31 cellular contexts compared by ENCODE assay signal in genomic region chr19:21901861-21902260, GRCh38.
DNase-seq lines count a peak whose midpoint lies in the region; ATAC-seq, FAIRE-seq and TF ChIP-seq lines count a peak whose summit lies in the region.
"Had no signal": no experiment of that assay in that cellular context is flagged by ENCODE, and none has a peak within 500 bp of the region (broad histone marks: within the 10 kb centered on the region; RNA-seq: fewer than 3 reads in every experiment).

No MANE protein-coding gene starts in this region.

- CTCF ChIA-PET in HepG2 (lab: Yijun Ruan, JAX; ENCODE audit: low intra/inter-chr PET ratio, low total read pairs): no interaction called here

- H3K79me2 ChIP-seq in HepG2 (ENCODE audit: insufficient read depth, low read length) (no peaks in the 10 kb centered on the region), trophoblast cell (ENCODE audit: control insufficient read depth, insufficient read depth, low read length, poor library complexity) (no peaks in the 10 kb centered on the region)

- H3K9ac ChIP-seq in HepG2 (ENCODE audit: insufficient read depth, low read depth, low read length): no peak overlapping the region
- H3K9ac ChIP-seq in trophoblast cell (ENCODE audit: low read length): peak overlapping the region; percentile 38
- H3K9ac ChIP-seq: BLaER1; BLaER1 treated with 17β-estradiol and CSF1 and Interleukin-3, amounts not matched to agents 10 nM and 100 nM had no signal

- TF ChIP-seq POLR2A in HepG2 (IDR thresholded peaks at IDR 0.05; ENCODE audit: insufficient read depth in 1 of 2, low read depth in 2 of 2, low read length in 2 of 2) (no peak), right lobe of liver (IDR thresholded peaks at IDR 0.05) (no peak)

- no peak overlapping the region for H3K18ac ChIP-seq in trophoblast cell (ENCODE audit: low read length)

- no peak overlapping the region for H4K12ac ChIP-seq in trophoblast cell (ENCODE audit: low read depth, low read length)

- H2BK12ac ChIP-seq in trophoblast cell (ENCODE audit: low read length): no peak overlapping the region

- H3K14ac ChIP-seq in trophoblast cell (ENCODE audit: low read length): no peak overlapping the region

- H2AFZ ChIP-seq in HepG2 (ENCODE audit: low read length) (no peak overlapping the region), trophoblast cell (ENCODE audit: insufficient read depth, low read length, poor library complexity) (no peak overlapping the region)

- intact Hi-C loops in HepG2 (cut with micrococcal nuclease; ENCODE audit: unreplicated experiment) (no loop called here), right lobe of liver (cut with DNase I) (no loop called here)

- no peaks in the 10 kb centered on the region for H3K4me1 ChIP-seq in HepG2 (ENCODE audit: insufficient read depth, low read length)
- no peaks in the 10 kb centered on the region for H3K4me1 ChIP-seq in right lobe of liver
- no peaks in the 10 kb centered on the region for H3K4me1 ChIP-seq in trophoblast cell (ENCODE audit: control insufficient read depth in 1 of 2, insufficient read depth in 2 of 2, low read length in 2 of 2)
- H3K4me1 ChIP-seq: A549; BE2C; BLaER1; BLaER1 treated with 17β-estradiol and CSF1 and Interleukin-3, amounts not matched to agents 10 nM and 100 nM; Caco-2 had no signal

- ATAC-seq in HepG2: no peak
- ATAC-seq in right lobe of liver: no peak
- no peak for ATAC-seq in HG03354 (IDR thresholded peaks at IDR 0.05; ENCODE audit: poor library complexity, severe bottlenecking, unreplicated experiment)
- ATAC-seq: A549; CD8-positive, alpha-beta T cell had no signal

- no peak for TF ChIP-seq RAD21 in HepG2 (CRISPR knock-in tag; IDR thresholded peaks at IDR 0.05)

- POLR2A ChIA-PET in HepG2 (lab: Yijun Ruan, JAX): no interaction called here

- H3K9me3 ChIP-seq in HepG2 (ENCODE audit: low read length) (peaks cover 92% of the 10 kb centered on the region), right lobe of liver (no peaks in the 10 kb centered on the region), trophoblast cell (ENCODE audit: insufficient read depth, low read depth, low read length) (peaks cover 13% of the 10 kb centered on the region)
- H3K9me3 ChIP-seq: BE2C, Caco-2 had no signal

- no peak overlapping the region for H4K8ac ChIP-seq in trophoblast cell (ENCODE audit: low read depth, low read length)

- no peak for DNase-seq in HepG2 (ENCODE audit: low spot score)
- DNase-seq in right lobe of liver: no peak
- DNase-seq in trophoblast cell: peak; percentile 63 to 87
- DNase-seq: 8988T; ACHN; AML-193; BE2C; C1 segment of cervical spinal cord; Caco-2; Calu3; CD4-positive, alpha-beta memory T cell; CD4-positive, alpha-beta T cell; CD4-positive, CD25-positive, alpha-beta regulatory T cell; CD8-positive, alpha-beta memory T cell; CD8-positive, alpha-beta T cell; COR-L47; DMS 273 treated with DMSO at 0.1 percent for 48 hours; DMS153; DMS53; DMS79; DMS79 treated with DMSO at 0.1 percent for 48 hours; DND-41; EL had no signal

- H3K23ac ChIP-seq in trophoblast cell (ENCODE audit: low read length): no peak overlapping the region

- H4K91ac ChIP-seq in trophoblast cell (ENCODE audit: low read depth, low read length): no peak overlapping the region

- no peaks in the 10 kb centered on the region for H3K79me1 ChIP-seq in trophoblast cell (ENCODE audit: low read length)

- H3K27ac ChIP-seq in HepG2 (ENCODE audit: extremely low read length, insufficient read depth, low read length): no peak overlapping the region
- H3K27ac ChIP-seq in right lobe of liver: no peak overlapping the region
- H3K27ac ChIP-seq in trophoblast cell (ENCODE audit: low read depth, low read length): no peak overlapping the region
- H3K27ac ChIP-seq: 22Rv1; A549; BLaER1; BLaER1 treated with 17β-estradiol and CSF1 and Interleukin-3, amounts not matched to agents 10 nM and 100 nM; C4-2B had no signal

- no peaks in the 10 kb centered on the region for H4K20me1 ChIP-seq in HepG2 (ENCODE audit: insufficient read depth, low read length)
- H4K20me1 ChIP-seq: BLaER1; BLaER1 treated with 17β-estradiol and CSF1 and Interleukin-3, amounts not matched to agents 10 nM and 100 nM had no signal

- no peak for FAIRE-seq in HepG2 (lab: Jason Lieb, UNC)
- FAIRE-seq: A204.1, A549, D721Med had no signal

- 0% methylated on average over 3 of the region's 3 CpGs for WGBS in HepG2 (ENCODE audit: low lambda C conversion rate)
- WGBS in right lobe of liver (ENCODE audit: insufficient coverage, low coverage, low lambda C conversion rate, missing lambda C conversion rate): 70% methylated on average over 2 of the region's 3 CpGs
- WGBS in trophoblast cell (ENCODE audit: extremely low coverage, insufficient coverage, insufficient read length): no CpG with 5 or more reads among the region's 3 CpGs

- H2AK5ac ChIP-seq in trophoblast cell (ENCODE audit: low read length): no peak overlapping the region

- TF ChIP-seq CTCF in HepG2 (CRISPR knock-in tag; IDR thresholded peaks at IDR 0.05) (no peak), right lobe of liver (IDR thresholded peaks at IDR 0.05) (no peak)

- in situ Hi-C loops in HepG2 (cut with HindIII; ENCODE audit: extremely low pct_ligation_motif_present, low pct_unique_long_range_greater_than_20kb): no loop called here

- H3K4me3 ChIP-seq in HepG2 (replicated peaks in 1 of 3; ENCODE audit: insufficient read depth in 1 of 3, low read depth in 2 of 3, low read length in 3 of 3) (no peak overlapping the region), right lobe of liver (no peak overlapping the region), trophoblast cell (ENCODE audit: low read depth, low read length) (no peak overlapping the region)
- H3K4me3 ChIP-seq: A549; BLaER1; BLaER1 treated with 17β-estradiol and CSF1 and Interleukin-3, amounts not matched to agents 10 nM and 100 nM had no signal

- no peaks in the 10 kb centered on the region for H3K36me3 ChIP-seq in HepG2 (replicated peaks in 1 of 2; ENCODE audit: control insufficient read depth in 1 of 2, insufficient read depth in 2 of 2, low read length in 2 of 2)
- no peaks in the 10 kb centered on the region for H3K36me3 ChIP-seq in right lobe of liver
- H3K36me3 ChIP-seq in trophoblast cell (ENCODE audit: control insufficient read depth in 1 of 2, insufficient read depth in 2 of 2, low read length in 2 of 2): no peaks in the 10 kb centered on the region
- H3K36me3 ChIP-seq: BE2C; BLaER1; BLaER1 treated with 17β-estradiol and CSF1 and Interleukin-3, amounts not matched to agents 10 nM and 100 nM had no signal

- BruUV-seq in HepG2 (replicated peaks; lab: Mats Ljungman, UMichigan): no TSS peak

- no peak overlapping the region for H3K4ac ChIP-seq in trophoblast cell (ENCODE audit: low read depth, low read length)

- no peak overlapping the region for H2BK120ac ChIP-seq in trophoblast cell (ENCODE audit: insufficient read depth, low read length, poor library complexity)

- H3K4me2 ChIP-seq in HepG2 (ENCODE audit: low read depth, low read length) (no peak overlapping the region), trophoblast cell (ENCODE audit: low read length) (no peak overlapping the region)
- H3K4me2 ChIP-seq: A549; BLaER1; BLaER1 treated with 17β-estradiol and CSF1 and Interleukin-3, amounts not matched to agents 10 nM and 100 nM had no signal

- H3K27me3 ChIP-seq in HepG2 (ENCODE audit: control insufficient read depth in 1 of 2, insufficient read depth in 2 of 2, low read length in 2 of 2) (no peaks in the 10 kb centered on the region), right lobe of liver (no peaks in the 10 kb centered on the region), trophoblast cell (ENCODE audit: insufficient read depth, low read length) (no peaks in the 10 kb centered on the region)
- H3K27me3 ChIP-seq: BE2C; BLaER1; BLaER1 treated with 17β-estradiol and CSF1 and Interleukin-3, amounts not matched to agents 10 nM and 100 nM had no signal

- TF ChIP-seq EP300 in HepG2 (IDR thresholded peaks at IDR 0.05; ENCODE audit: low read depth in 2 of 2, low read length in 2 of 2) (no peak), HepG2 (CRISPR knock-in tag; IDR thresholded peaks at IDR 0.05; ENCODE audit: borderline replicate concordance) (no peak)

- no peak overlapping the region for H2BK5ac ChIP-seq in trophoblast cell (ENCODE audit: low read depth, low read length, poor library complexity)

TF ChIP-seq in HepG2, 621 proteins besides CTCF, POLR2A, EP300 and RAD21 (continues in another document):
- no peak for TF ChIP-seq ZNF326 (CRISPR knock-in tag; IDR thresholded peaks at IDR 0.05; ENCODE audit: borderline replicate concordance)
- TF ChIP-seq ARID2 (CRISPR knock-in tag; IDR thresholded peaks at IDR 0.05; ENCODE audit: borderline replicate concordance): no peak
- TF ChIP-seq CREB1 (IDR thresholded peaks at IDR 0.05): 0 out of 2 replicates have a peak, but pooled peaks have one; percentile 2
- TF ChIP-seq CREB1 (CRISPR knock-in tag; IDR thresholded peaks at IDR 0.05): no peak
- no peak for TF ChIP-seq PRDM10 (CRISPR knock-in tag; IDR thresholded peaks at IDR 0.05; ENCODE audit: low read depth)

Comparison
In these comparisons a context has a peak if more than half of its experiments do, and no peak if none do; other contexts are left out.
1. DNase-seq: peak in trophoblast cell (2 of 2); none in HepG2 (single experiment) and right lobe of liver (0 of 3).